ENCODE assay signal across 1 cellular context in genomic region chr15:71747128-71748083, GRCh38.
TF ChIP-seq lines count a peak whose summit lies in the region.

No MANE protein-coding gene starts in this region.

TF ChIP-seq in HEK293, 187 proteins besides CTCF, POLR2A, EP300 and RAD21 (continued from another document and continues in another):
- TF ChIP-seq REST (tag by site-specific recombination; IDR thresholded peaks at IDR 0.05) (no peak), ZNF510 (tag by site-specific recombination; IDR thresholded peaks at IDR 0.05; ENCODE audit: insufficient replicate concordance) (no peak), ZNF23 (tag by site-specific recombination; IDR thresholded peaks at IDR 0.05; ENCODE audit: borderline replicate concordance) (no peak), ZFP41 (tag by site-specific recombination; IDR thresholded peaks at IDR 0.05; ENCODE audit: borderline replicate concordance) (no peak), ZNF48 (tag by site-specific recombination; IDR thresholded peaks at IDR 0.05) (no peak), ZNF501 (tag by site-specific recombination; IDR thresholded peaks at IDR 0.05) (no peak), PRDM10 (tag by site-specific recombination; IDR thresholded peaks at IDR 0.05) (peak; percentile 56; the same call in 1 of the 2 replicates), ZSCAN30 (tag by site-specific recombination; IDR thresholded peaks at IDR 0.05) (no peak), GLIS2 (tag by site-specific recombination; IDR thresholded peaks at IDR 0.05) (no peak), ZNF629 (tag by site-specific recombination; IDR thresholded peaks at IDR 0.05) (peak; percentile 98), ZNF621 (tag by site-specific recombination; IDR thresholded peaks at IDR 0.05) (peak; percentile 52; the same call in 1 of the 2 replicates), SCRT1 (tag by site-specific recombination; IDR thresholded peaks at IDR 0.05; ENCODE audit: borderline replicate concordance) (peak; percentile 83), ZSCAN23 (tag by site-specific recombination; IDR thresholded peaks at IDR 0.05) (0 out of 2 replicates have a peak, but pooled peaks have one; percentile 41), ZNF548 (tag by site-specific recombination; IDR thresholded peaks at IDR 0.05) (no peak), ZNF302 (tag by site-specific recombination; IDR thresholded peaks at IDR 0.05; ENCODE audit: low read depth) (no peak), YY2 (tag by site-specific recombination; IDR thresholded peaks at IDR 0.05) (peak; percentile 17; the same call in 1 of the 2 replicates), ZNF10 (tag by site-specific recombination; IDR thresholded peaks at IDR 0.05) (no peak; the same call in 1 of the 2 replicates), PRDM6 (tag by site-specific recombination; IDR thresholded peaks at IDR 0.05) (peak; percentile 91), ZNF280D (tag by site-specific recombination; IDR thresholded peaks at IDR 0.05) (no peak), OVOL3 (tag by site-specific recombination; IDR thresholded peaks at IDR 0.05) (peak; percentile 90), ZNF335 (tag by site-specific recombination; conservative IDR thresholded peaks at IDR 0.05) (peak; percentile 26; the same call in 1 of the 2 replicates), ZNF311 (tag by site-specific recombination; IDR thresholded peaks at IDR 0.05; ENCODE audit: borderline replicate concordance) (no peak), ZNF549 (tag by site-specific recombination; IDR thresholded peaks at IDR 0.05) (no peak), GLI4 (tag by site-specific recombination; IDR thresholded peaks at IDR 0.05) (no peak), ZNF18 (tag by site-specific recombination; IDR thresholded peaks at IDR 0.05) (peak; percentile 42; the same call in 1 of the 2 replicates), ELK4 (IDR thresholded peaks at IDR 0.05; ENCODE audit: borderline replicate concordance, low read depth, low read length) (no peak), ZBTB21 (tag by site-specific recombination; IDR thresholded peaks at IDR 0.05) (peak; percentile 91), ZFP69B (tag by site-specific recombination; IDR thresholded peaks at IDR 0.05) (peak; percentile 71), PRDM4 (tag by site-specific recombination; IDR thresholded peaks at IDR 0.05) (peak; percentile 56; the same call in 1 of the 2 replicates), ZNF792 (tag by site-specific recombination; IDR thresholded peaks at IDR 0.05) (0 out of 2 replicates have a peak, but pooled peaks have one; percentile 11), ZNF350 (tag by site-specific recombination; IDR thresholded peaks at IDR 0.05) (peak; percentile 51), ZNF585B (tag by site-specific recombination; IDR thresholded peaks at IDR 0.05) (no peak), HIC1 (tag by site-specific recombination; IDR thresholded peaks at IDR 0.05) (peak; percentile 95), ZNF530 (tag by site-specific recombination; IDR thresholded peaks at IDR 0.05; ENCODE audit: low read depth) (no peak), BCL6B (tag by site-specific recombination; IDR thresholded peaks at IDR 0.05) (peak; percentile 89)
